Comparison of ENCODE assay signal across 1 cellular context in the genomic region with DNA sequence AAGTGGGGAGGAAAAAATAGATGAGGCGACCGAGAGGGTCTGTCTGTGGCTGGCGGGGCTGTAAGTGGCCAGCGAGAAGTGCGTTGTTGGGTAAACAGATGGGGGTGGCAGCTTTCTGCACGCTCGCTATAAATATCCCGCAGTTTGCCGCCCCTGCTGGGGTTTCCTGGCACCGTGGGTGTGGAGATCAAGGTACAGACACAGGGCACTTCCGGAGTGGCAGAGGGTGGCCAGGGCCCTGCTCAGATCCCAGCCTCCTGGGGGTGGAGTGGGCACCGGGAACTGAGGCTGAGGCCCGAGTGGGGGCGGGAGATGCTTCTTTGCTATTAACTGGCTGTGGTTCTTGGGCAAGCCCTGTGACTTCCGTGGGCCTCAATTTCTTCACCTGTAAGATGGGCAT.
TF ChIP-seq lines count a peak whose summit lies in the region.

No MANE protein-coding gene starts in this region.

TF ChIP-seq in H1, 55 proteins besides CTCF, POLR2A, EP300 and RAD21:
- TF ChIP-seq TAF1 (IDR thresholded peaks at IDR 0.05; ENCODE audit: low read depth, low read length) (no peak), CBX8 (IDR thresholded peaks at IDR 0.05; ENCODE audit: borderline replicate concordance, low read depth, low read length) (no peak), HDAC6 (IDR thresholded peaks at IDR 0.05; ENCODE audit: low read depth, low read length) (no peak), KDM4A (IDR thresholded peaks at IDR 0.05; ENCODE audit: low read depth, low read length, severe bottlenecking) (no peak), POU5F1 (IDR thresholded peaks at IDR 0.05; ENCODE audit: low read depth, low read length) (no peak), RNF2 (IDR thresholded peaks at IDR 0.05; ENCODE audit: borderline replicate concordance, low read depth, low read length, missing control alignments, poor library complexity, severe bottlenecking) (no peak)
